ENCODE assay signal across 8 cellular contexts in the genomic region with DNA sequence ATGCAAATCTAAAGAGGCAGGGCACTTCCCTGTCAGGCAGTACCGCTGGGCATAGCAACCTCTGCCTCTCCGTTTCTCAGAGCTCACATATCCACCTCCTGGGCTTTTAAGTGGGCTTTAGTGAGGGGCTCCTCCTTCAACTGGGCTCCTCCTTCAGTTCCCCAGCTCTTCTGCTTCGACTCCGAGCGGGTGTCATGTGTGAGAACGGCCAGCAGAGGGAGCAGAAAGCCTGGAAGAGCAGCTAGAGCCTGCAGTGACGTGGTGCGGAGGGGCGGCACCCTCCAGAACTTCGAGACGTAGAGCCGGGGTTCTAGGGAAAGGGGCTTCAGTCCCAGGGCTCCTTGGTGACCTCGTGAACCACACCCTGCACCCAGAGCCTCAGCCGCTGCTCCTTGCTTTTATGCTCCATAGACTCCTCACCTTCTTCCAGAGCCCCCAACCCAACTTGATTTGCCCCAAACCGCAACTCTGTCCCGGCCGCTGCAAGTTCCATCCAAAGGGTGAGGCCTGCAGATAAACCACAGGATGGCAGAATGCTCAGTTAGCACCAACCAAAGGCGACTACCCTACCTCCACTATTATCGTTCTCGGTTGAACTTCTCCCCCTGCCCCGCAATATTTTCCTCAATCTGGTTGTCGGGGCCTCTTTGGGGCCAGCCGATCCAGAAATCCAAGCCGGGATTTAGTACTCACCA. TPM values are rescaled to one million over a fixed set of nuclear protein-coding genes. Genes with fewer than 3 reads are reported as not detected.
DNase-seq lines count a peak whose midpoint lies in the region; ATAC-seq lines count a peak whose summit lies in the region.

No MANE protein-coding gene starts in this region.

- H3K4me1 ChIP-seq in endocrine pancreas (ENCODE audit: control insufficient read depth, insufficient read depth, low read length), result no peaks in the 10 kb centered on the region
- peaks cover 10% of the 10 kb centered on the region for H3K4me1 ChIP-seq in mesendoderm (ENCODE audit: control insufficient read depth, low read depth, low read length)

- no peak overlapping the region for H2AK5ac ChIP-seq in mesendoderm (ENCODE audit: low read length)

- H3K18ac ChIP-seq in mesendoderm (ENCODE audit: low read length), result peak overlapping the region; percentile 65

- H3K23ac ChIP-seq in mesendoderm (ENCODE audit: low read length), result no peak overlapping the region

- H2BK120ac ChIP-seq in mesendoderm (ENCODE audit: low read depth, low read length), result no peak overlapping the region

- H4K5ac ChIP-seq in mesendoderm (ENCODE audit: low read length), result no peak overlapping the region

- H3K79me1 ChIP-seq in mesendoderm (ENCODE audit: low read length), result no peaks in the 10 kb centered on the region

- H3K9ac ChIP-seq in endocrine pancreas (ENCODE audit: control insufficient read depth, insufficient read depth, low read length), result peak overlapping the region; percentile 51
- H3K9ac ChIP-seq in mesendoderm (ENCODE audit: low read length), result peak overlapping the region; percentile 63

- ATAC-seq in GM19468 (IDR thresholded peaks at IDR 0.05; ENCODE audit: extremely low read depth, unreplicated experiment), result peak; percentile 34

- WGBS in mesendoderm (ENCODE audit: extremely low coverage, insufficient coverage, low lambda C conversion rate), result no CpG with 5 or more reads among the region's 24 CpGs

- H3K4me3 ChIP-seq in endocrine pancreas (ENCODE audit: control insufficient read depth, insufficient read depth, low read length) (peak overlapping the region; percentile 19), mesendoderm (ENCODE audit: low read length) (peak overlapping the region; percentile 8)

- H4K8ac ChIP-seq in mesendoderm (ENCODE audit: low read depth, low read length), result no peak overlapping the region

- DNase-seq in COLO668 (lab: John Stamatoyannopoulos, UW; ENCODE audit: unreplicated experiment) (peak; percentile 87), HS-5 (ENCODE audit: low read depth) (peak; percentile 92), NK-92 (lab: John Stamatoyannopoulos, UW; ENCODE audit: unreplicated experiment) (peak; percentile 62), mesendoderm (peak; percentile 99)
- peak; percentile 88 to 89 for DNase-seq in activated CD8-positive, alpha-beta memory T cell treated with anti-CD3 and anti-CD28 coated beads for 4 hours (ENCODE audit: low read depth in 2 of 2)
- peak; percentile 81 for DNase-seq in stimulated activated CD8-positive, alpha-beta memory T cell treated with anti-CD3 and anti-CD28 coated beads, Interleukin-12 subunit alpha, Interleukin-12 subunit beta, amount 100 ng/mL, for 4 hours (ENCODE audit: low read depth)

- H2BK15ac ChIP-seq in mesendoderm (replicated peaks; ENCODE audit: low read depth), result no peak overlapping the region

- H2BK5ac ChIP-seq in mesendoderm (ENCODE audit: low read length), result no peak overlapping the region

- peak overlapping the region; percentile 85 for H3K56ac ChIP-seq in mesendoderm (ENCODE audit: low read length)

- no peaks in the 10 kb centered on the region for H3K9me3 ChIP-seq in endocrine pancreas (ENCODE audit: control insufficient read depth, low read length)

- no peaks in the 10 kb centered on the region for H3K27me3 ChIP-seq in endocrine pancreas (ENCODE audit: control insufficient read depth, insufficient read depth, low read length)
- H3K27me3 ChIP-seq in mesendoderm (ENCODE audit: insufficient read depth, low read length, poor library complexity), result no peaks in the 10 kb centered on the region

- H3K4ac ChIP-seq in mesendoderm (ENCODE audit: low read depth, low read length), result no peak overlapping the region

- no peak overlapping the region for H3K27ac ChIP-seq in mesendoderm (ENCODE audit: low read depth, low read length)

- H3K4me2 ChIP-seq in mesendoderm (ENCODE audit: low read length), result peak overlapping the region; percentile 49

- no peaks in the 10 kb centered on the region for H3K36me3 ChIP-seq in endocrine pancreas (ENCODE audit: control insufficient read depth, insufficient read depth, low read length)
- no peaks in the 10 kb centered on the region for H3K36me3 ChIP-seq in mesendoderm (ENCODE audit: control insufficient read depth, insufficient read depth, low read length)

- no peaks in the 10 kb centered on the region for H3K79me2 ChIP-seq in mesendoderm (ENCODE audit: control insufficient read depth, insufficient read depth, low read length)

RNA-seq across cellular contexts. Expression of gene GLI1, which starts 0.4 kb away (rescaled TPM):
- polyA plus RNA-seq in mesendoderm (2013, experiment 1 of 2), result 5.8 TPM
- polyA plus RNA-seq in mesendoderm (2013, experiment 2 of 2), result 7.3 TPM

RNA-seq across cellular contexts. Expression of gene INHBE, which starts 4.1 kb away (rescaled TPM):
- polyA plus RNA-seq in mesendoderm (2013, experiment 1 of 2), result 10.2 TPM
- 10.8 TPM for polyA plus RNA-seq in mesendoderm (2013, experiment 2 of 2)

RNA-seq across cellular contexts. Expression of gene ARHGAP9, which starts 20.5 kb away (rescaled TPM):
- 2.5 TPM for polyA plus RNA-seq in mesendoderm (2013, experiment 1 of 2)
- polyA plus RNA-seq in mesendoderm (2013, experiment 2 of 2), result 3.9 TPM

RNA-seq across cellular contexts. Expression of gene INHBC, which starts 24.6 kb away (rescaled TPM):
- 0.04 TPM for polyA plus RNA-seq in mesendoderm (2013, experiment 1 of 2)
- polyA plus RNA-seq in mesendoderm (2013, experiment 2 of 2), result 0.06 TPM

RNA-seq across cellular contexts. Expression of gene R3HDM2, which starts 28.4 kb away (rescaled TPM):
- 14.4 TPM for polyA plus RNA-seq in mesendoderm (2013, experiment 1 of 2)
- polyA plus RNA-seq in mesendoderm (2013, experiment 2 of 2), result 14.6 TPM
